ENCODE assay signal across 8 cellular contexts in the genomic region with DNA sequence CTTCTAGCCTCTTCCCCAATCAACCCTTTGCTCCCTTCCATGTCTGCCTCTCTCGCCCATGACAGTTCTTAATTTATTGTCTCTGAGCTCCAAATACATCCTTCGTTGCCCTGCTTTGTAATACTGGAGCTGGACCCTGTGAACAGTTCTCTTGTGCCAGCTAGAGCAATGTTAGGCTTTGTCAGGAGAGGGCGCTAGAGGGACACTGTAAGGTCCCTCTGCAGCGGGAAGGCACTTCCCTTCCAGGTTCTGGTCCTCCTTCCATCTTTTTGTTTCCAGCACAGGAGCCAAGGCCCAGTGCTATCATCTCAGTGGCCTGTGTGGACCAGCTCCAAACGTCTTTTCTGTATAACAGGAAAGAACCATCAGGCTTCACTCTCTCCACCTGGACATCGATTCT.
DNase-seq lines count a peak whose midpoint lies in the region; ATAC-seq and TF ChIP-seq lines count a peak whose summit lies in the region.

No MANE protein-coding gene starts in this region.

- H3K27me3 ChIP-seq in KMS-11 (ENCODE audit: insufficient read depth, low read depth): peaks cover 31% of the 10 kb centered on the region; the same call in 1 of the 2 replicates
- peaks cover 25 to 45% of the 10 kb centered on the region in 2 experiments for H3K27me3 ChIP-seq in mesenchymal stem cell (ENCODE audit: control insufficient read depth in 1 of 2, insufficient read depth in 1 of 2, low read length in 2 of 2)
- H3K27me3 ChIP-seq in CD8-positive, alpha-beta memory T cell (ENCODE audit: insufficient read depth, low read length, poor library complexity, severe bottlenecking): no peaks in the 10 kb centered on the region

- H2BK5ac ChIP-seq in mesenchymal stem cell (ENCODE audit: low read depth, low read length, poor library complexity, severe bottlenecking): no peak overlapping the region

- no peaks in the 10 kb centered on the region for H3K4me1 Mint-ChIP-seq in activated CD8-positive, alpha-beta T cell treated with anti-CD3 and anti-CD28 coated beads, Interleukin-2, amount 10 ng/mL, durations not matched to agents 7 days and 5 days (ENCODE audit: low read depth)
- H3K4me1 Mint-ChIP-seq in CD8-positive, alpha-beta memory T cell: no peaks in the 10 kb centered on the region

- no peak overlapping the region for H3K4me3 Mint-ChIP-seq in activated CD8-positive, alpha-beta T cell treated with anti-CD3 and anti-CD28 coated beads, Interleukin-2, amount 10 ng/mL, durations not matched to agents 7 days and 5 days
- H3K4me3 Mint-ChIP-seq in CD8-positive, alpha-beta memory T cell: no peak overlapping the region

- no peak overlapping the region for H3K23ac ChIP-seq in mesenchymal stem cell (ENCODE audit: low read length in 2 of 2)

- H2BK15ac ChIP-seq in mesenchymal stem cell (ENCODE audit: low read depth, poor library complexity, severe bottlenecking): no peak overlapping the region

- no peak overlapping the region for H3K18ac ChIP-seq in mesenchymal stem cell (ENCODE audit: low read depth in 1 of 2, low read length in 2 of 2)

- H2AK5ac ChIP-seq in mesenchymal stem cell (ENCODE audit: low read length, severe bottlenecking): no peak overlapping the region

- no peak overlapping the region for H3K9ac ChIP-seq in KMS-11
- no peak overlapping the region for H3K9ac ChIP-seq in mesenchymal stem cell (ENCODE audit: low read length)

- no peaks in the 10 kb centered on the region for H3K79me1 ChIP-seq in mesenchymal stem cell (replicated peaks; ENCODE audit: low read length, poor library complexity, severe bottlenecking)

- no peak overlapping the region for H2AFZ ChIP-seq in KMS-11 (ENCODE audit: low read depth)
- no peak overlapping the region for H2AFZ ChIP-seq in mesenchymal stem cell (ENCODE audit: low read depth, low read length)

- H3K9me3 Mint-ChIP-seq in activated CD8-positive, alpha-beta T cell treated with anti-CD3 and anti-CD28 coated beads, Interleukin-2, amount 10 ng/mL, durations not matched to agents 7 days and 5 days (ENCODE audit: insufficient read depth): no peaks in the 10 kb centered on the region
- peaks cover 0 to 3% (median 0%) of the 10 kb centered on the region in 5 donors for H3K9me3 Mint-ChIP-seq in CD8-positive, alpha-beta memory T cell

- no peak overlapping the region for H3K4ac ChIP-seq in mesenchymal stem cell (ENCODE audit: low read depth in 1 of 2, low read length in 2 of 2)

- no peak overlapping the region for H2BK120ac ChIP-seq in mesenchymal stem cell (ENCODE audit: low read depth, low read length)

- H3K36me3 ChIP-seq in KMS-11 (ENCODE audit: insufficient read depth) (no peaks in the 10 kb centered on the region), mesenchymal stem cell (ENCODE audit: control insufficient read depth in 1 of 2, insufficient read depth in 2 of 2, low read depth in 1 of 2, low read length in 2 of 2) (peaks cover 7 to 13% of the 10 kb centered on the region in 2 experiments)
- H3K36me3 ChIP-seq in CD8-positive, alpha-beta memory T cell (ENCODE audit: insufficient read depth, low read length): no peaks in the 10 kb centered on the region

- no peak overlapping the region for H4K91ac ChIP-seq in mesenchymal stem cell (ENCODE audit: low read length)

- H4K20me1 ChIP-seq in KMS-11 (ENCODE audit: insufficient read depth): no peaks in the 10 kb centered on the region

- peak; percentile 59 for TF ChIP-seq CTCF in KMS-11 (conservative IDR thresholded peaks at IDR 0.05; ENCODE audit: low read depth, low read length)

- CTCF ChIA-PET in activated CD8-positive, alpha-beta T cell treated with anti-CD3 and anti-CD28 coated beads, Interleukin-2, amount 10 ng/mL, durations not matched to agents 7 days and 5 days (lab: Charles Lee): no interaction called here
- CTCF ChIA-PET in CD8-positive, alpha-beta memory T cell (lab: Charles Lee): no interaction called here

- H3K9me3 ChIP-seq in mesenchymal stem cell (ENCODE audit: control insufficient read depth, low read length): no peaks in the 10 kb centered on the region
- no peaks in the 10 kb centered on the region for H3K9me3 ChIP-seq in CD8-positive, alpha-beta memory T cell (ENCODE audit: low read length)

- ATAC-seq in activated CD8-positive, alpha-beta T cell treated with anti-CD3 and anti-CD28 coated beads, Interleukin-2, amount 10 ng/mL, durations not matched to agents 7 days and 5 days: no peak
- no peak for ATAC-seq in HG03571 (IDR thresholded peaks at IDR 0.05; ENCODE audit: unreplicated experiment)

- H3K27ac Mint-ChIP-seq in activated CD8-positive, alpha-beta T cell treated with anti-CD3 and anti-CD28 coated beads, Interleukin-2, amount 10 ng/mL, durations not matched to agents 7 days and 5 days: no peak overlapping the region
- no peak overlapping the region for H3K27ac Mint-ChIP-seq in CD8-positive, alpha-beta memory T cell

- peak; percentile 8 to 44 for DNase-seq in NCI-H446 (lab: John Stamatoyannopoulos, UW)
- DNase-seq in NCI-H446 treated with DMSO at 0.1 percent for 48 hours (lab: John Stamatoyannopoulos, UW): no peak
- DNase-seq in activated CD8-positive, alpha-beta T cell treated with anti-CD3 and anti-CD28 coated beads, Interleukin-2, amount 10 ng/mL, durations not matched to agents 7 days and 5 days: peak; percentile 27
- peak; percentile 22 for DNase-seq in mesenchymal stem cell
- no peak for DNase-seq in CD8-positive, alpha-beta memory T cell
- DNase-seq in putamen (ENCODE audit: low spot score): no peak

- POLR2A ChIA-PET in activated CD8-positive, alpha-beta T cell treated with anti-CD3 and anti-CD28 coated beads, Interleukin-2, amount 10 ng/mL, durations not matched to agents 7 days and 5 days (lab: Charles Lee): no interaction called here
- POLR2A ChIA-PET in CD8-positive, alpha-beta memory T cell (lab: Charles Lee): no interaction called here

- no peak overlapping the region for H3K4me3 ChIP-seq in KMS-11 (IDR thresholded peaks at IDR 0.05; ENCODE audit: insufficient read depth, low read depth, low read length)
- H3K4me3 ChIP-seq in mesenchymal stem cell (ENCODE audit: insufficient read depth in 1 of 2, low read depth in 1 of 2, low read length in 2 of 2): no peak overlapping the region
- no peak overlapping the region for H3K4me3 ChIP-seq in CD8-positive, alpha-beta memory T cell (ENCODE audit: low read length)

- H3K79me2 ChIP-seq in KMS-11 (ENCODE audit: insufficient read depth, low read depth): no peaks in the 10 kb centered on the region

- H3K27me3 Mint-ChIP-seq in activated CD8-positive, alpha-beta T cell treated with anti-CD3 and anti-CD28 coated beads, Interleukin-2, amount 10 ng/mL, durations not matched to agents 7 days and 5 days (ENCODE audit: low read depth): peaks cover 8% of the 10 kb centered on the region
- H3K27me3 Mint-ChIP-seq in CD8-positive, alpha-beta memory T cell: peaks cover 6 to 42% of the 10 kb centered on the region in 2 donors

- H3K4me1 ChIP-seq in KMS-11 (ENCODE audit: low read depth, poor library complexity, severe bottlenecking) (no peaks in the 10 kb centered on the region), mesenchymal stem cell (ENCODE audit: control insufficient read depth, insufficient read depth, low read depth, low read length) (no peaks in the 10 kb centered on the region)
- no peaks in the 10 kb centered on the region for H3K4me1 ChIP-seq in CD8-positive, alpha-beta memory T cell (ENCODE audit: insufficient read depth, low read length)

- no peak overlapping the region for H4K8ac ChIP-seq in mesenchymal stem cell (ENCODE audit: low read length)

- no peak overlapping the region for H2BK12ac ChIP-seq in mesenchymal stem cell (ENCODE audit: low read length in 2 of 2)

- H3K4me2 ChIP-seq in KMS-11 (no peak overlapping the region), mesenchymal stem cell (ENCODE audit: low read length, poor library complexity, severe bottlenecking) (no peak overlapping the region)

- WGBS in mesenchymal stem cell: 46% methylated on average over 6 of the region's 6 CpGs

- no peak overlapping the region for H3K14ac ChIP-seq in mesenchymal stem cell (ENCODE audit: low read length in 2 of 2)

- H3K27ac ChIP-seq in KMS-11: no peak overlapping the region
- H3K27ac ChIP-seq in mesenchymal stem cell (ENCODE audit: low read length, poor library complexity, severe bottlenecking): no peak overlapping the region
- H3K27ac ChIP-seq in CD8-positive, alpha-beta memory T cell (ENCODE audit: low read depth, low read length): no peak overlapping the region

- H3K36me3 Mint-ChIP-seq in activated CD8-positive, alpha-beta T cell treated with anti-CD3 and anti-CD28 coated beads, Interleukin-2, amount 10 ng/mL, durations not matched to agents 7 days and 5 days (ENCODE audit: low read depth): no peaks in the 10 kb centered on the region
- no peaks in the 10 kb centered on the region for H3K36me3 Mint-ChIP-seq in CD8-positive, alpha-beta memory T cell

Comparison
In these comparisons a context has a peak if more than half of its experiments do, and no peak if none do; other contexts are left out.
1. DNase-seq: peak in NCI-H446 (2 of 2), activated CD8-positive, alpha-beta T cell treated with anti-CD3 and anti-CD28 coated beads, Interleukin-2, amount 10 ng/mL, durations not matched to agents 7 days and 5 days (single experiment) and mesenchymal stem cell (single experiment); none in NCI-H446 treated with DMSO at 0.1 percent for 48 hours (single experiment), CD8-positive, alpha-beta memory T cell (0 of 5) and putamen (single experiment).